Comparison of ENCODE assay signal across 1 cellular context in the genomic region with DNA sequence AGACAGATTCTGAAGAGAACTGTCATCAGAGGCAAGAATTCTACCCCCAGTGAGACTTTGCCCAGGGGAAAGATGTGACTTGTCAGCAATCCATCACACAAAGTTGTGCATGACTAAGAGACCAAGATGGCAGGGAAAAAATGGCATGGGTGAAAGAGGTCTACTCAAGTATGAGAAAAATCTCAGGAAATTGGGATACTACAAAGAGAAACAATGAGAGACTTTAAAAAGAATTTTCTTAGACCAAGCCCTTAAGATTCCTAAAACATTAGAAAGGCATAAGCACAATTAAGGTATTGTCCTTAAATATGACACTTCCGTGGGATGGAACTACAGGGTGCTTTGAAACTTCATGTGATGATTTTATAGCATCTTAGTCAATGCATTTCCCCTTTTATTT.
TF ChIP-seq lines count a peak whose summit lies in the region.

No MANE protein-coding gene starts in this region.

TF ChIP-seq in IMR-90, 13 proteins besides CTCF, POLR2A, EP300 and RAD21:
- TF ChIP-seq CEBPB (IDR thresholded peaks at IDR 0.05; ENCODE audit: low read depth, low read length) (no peak), BHLHE40 (IDR thresholded peaks at IDR 0.05; ENCODE audit: low read depth, low read length) (no peak), SMC3 (IDR thresholded peaks at IDR 0.05; ENCODE audit: low read depth, low read length) (no peak), NFE2L2 (IDR thresholded peaks at IDR 0.05; ENCODE audit: low read depth, low read length) (no peak)
- TF ChIP-seq, protein P1, sequence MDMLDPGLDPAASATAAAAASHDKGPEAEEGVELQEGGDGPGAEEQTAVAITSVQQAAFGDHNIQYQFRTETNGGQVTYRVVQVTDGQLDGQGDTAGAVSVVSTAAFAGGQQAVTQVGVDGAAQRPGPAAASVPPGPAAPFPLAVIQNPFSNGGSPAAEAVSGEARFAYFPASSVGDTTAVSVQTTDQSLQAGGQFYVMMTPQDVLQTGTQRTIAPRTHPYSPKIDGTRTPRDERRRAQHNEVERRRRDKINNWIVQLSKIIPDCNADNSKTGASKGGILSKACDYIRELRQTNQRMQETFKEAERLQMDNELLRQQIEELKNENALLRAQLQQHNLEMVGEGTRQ (IDR thresholded peaks at IDR 0.05; ENCODE audit: low read depth, low read length): no peak
